In genomic region chr9:97632992-97633858, GRCh38 we compare ENCODE assay signal across 1 cellular context.
TF ChIP-seq lines count a peak whose summit lies in the region.

Gene NCBP1, plus strand, starts transcription at chr9:97633821. Its CDS starts 61 bp downstream, at chr9:97633882.
Gene TSTD2, minus strand, starts transcription at chr9:97633368. Its CDS starts 5,806 bp downstream, at chr9:97627562.

TF ChIP-seq in H1, 55 proteins besides CTCF, POLR2A, EP300 and RAD21 (continued from another document):
- no peak for TF ChIP-seq SP1 (IDR thresholded peaks at IDR 0.05; ENCODE audit: low read depth, low read length)
- TF ChIP-seq SP2 (IDR thresholded peaks at IDR 0.05; ENCODE audit: low read length) = peak; percentile 74
- no peak for TF ChIP-seq JUN (IDR thresholded peaks at IDR 0.05; ENCODE audit: low read depth, low read length)
- TF ChIP-seq CHD1 (IDR thresholded peaks at IDR 0.05; ENCODE audit: low read depth, low read length) = no peak
- TF ChIP-seq MAFK (IDR thresholded peaks at IDR 0.05; ENCODE audit: low read depth, low read length) = no peak
- TF ChIP-seq EGR1 (IDR thresholded peaks at IDR 0.05; ENCODE audit: borderline replicate concordance, low read depth, low read length) = peak; percentile 58; the same call in 1 of the 2 replicates
- TF ChIP-seq SIX5 (IDR thresholded peaks at IDR 0.05; ENCODE audit: low read depth, low read length) = no peak
- no peak for TF ChIP-seq HDAC6 (IDR thresholded peaks at IDR 0.05; ENCODE audit: low read depth, low read length)
- TF ChIP-seq CHD2 (IDR thresholded peaks at IDR 0.05; ENCODE audit: low read length) = no peak; the same call in 1 of the 2 replicates
- TF ChIP-seq BACH1 (IDR thresholded peaks at IDR 0.05; ENCODE audit: low read length) = no peak
- no peak for TF ChIP-seq EZH2 (IDR thresholded peaks at IDR 0.05; ENCODE audit: low read depth, low read length, severe bottlenecking)
- no peak for TF ChIP-seq CTBP2 (IDR thresholded peaks at IDR 0.05; ENCODE audit: borderline replicate concordance, insufficient read depth, insufficient read length, low read length)
- 0 out of 2 replicates have a peak, but pooled peaks have one; percentile 10 for TF ChIP-seq YY1 (IDR thresholded peaks at IDR 0.05; ENCODE audit: low read depth, low read length)
- TF ChIP-seq TCF12 (IDR thresholded peaks at IDR 0.05; ENCODE audit: low read depth, low read length) = no peak
- peak; percentile 96 for TF ChIP-seq MAX (IDR thresholded peaks at IDR 0.05)
- TF ChIP-seq SP4 (IDR thresholded peaks at IDR 0.05; ENCODE audit: low read length) = peak; percentile 63; the same call in 1 of the 2 replicates
- TF ChIP-seq CBX5 (IDR thresholded peaks at IDR 0.05; ENCODE audit: low read depth, low read length) = no peak
- no peak for TF ChIP-seq ZNF274 (IDR thresholded peaks at IDR 0.05; ENCODE audit: borderline replicate concordance, extremely low read depth, low read length)
- no peak for TF ChIP-seq GTF2F1 (IDR thresholded peaks at IDR 0.05; ENCODE audit: borderline replicate concordance, low read depth, low read length)
- TF ChIP-seq JUND (IDR thresholded peaks at IDR 0.05; ENCODE audit: low read length) = no peak
- no peak for TF ChIP-seq CEBPB (IDR thresholded peaks at IDR 0.05; ENCODE audit: low read depth, low read length)
- no peak for TF ChIP-seq KDM1A (IDR thresholded peaks at IDR 0.05; ENCODE audit: borderline replicate concordance, low read length)
- TF ChIP-seq CREB1 (IDR thresholded peaks at IDR 0.05) = peak; percentile 92
- TF ChIP-seq CBX8 (IDR thresholded peaks at IDR 0.05; ENCODE audit: borderline replicate concordance, low read depth, low read length) = no peak
- TF ChIP-seq RBBP5 (IDR thresholded peaks at IDR 0.05; ENCODE audit: borderline replicate concordance, low read depth, low read length) = peak; percentile 56; the same call in 1 of the 2 replicates
- no peak for TF ChIP-seq SAP30 (IDR thresholded peaks at IDR 0.05; ENCODE audit: insufficient read depth, insufficient replicate concordance, low read length)
- peak; percentile 82 for TF ChIP-seq TBP (IDR thresholded peaks at IDR 0.05; ENCODE audit: low read depth, low read length)
- peak; percentile 86 for TF ChIP-seq E2F6 (IDR thresholded peaks at IDR 0.05)
- peak; percentile 39 for TF ChIP-seq NANOG (IDR thresholded peaks at IDR 0.05; ENCODE audit: insufficient read depth, low read depth, low read length, poor library complexity, severe bottlenecking)
- no peak for TF ChIP-seq SIRT6 (IDR thresholded peaks at IDR 0.05; ENCODE audit: low read length)
- peak; percentile 87 for TF ChIP-seq ATF2 (IDR thresholded peaks at IDR 0.05; ENCODE audit: low read length)
- TF ChIP-seq RXRA (IDR thresholded peaks at IDR 0.05; ENCODE audit: insufficient read depth, low read depth, low read length) = no peak
- peak; percentile 84 for TF ChIP-seq PHF8 (conservative IDR thresholded peaks at IDR 0.05; ENCODE audit: low read depth, low read length)
- peak; percentile 60; the same call in 1 of the 2 replicates for TF ChIP-seq TEAD4 (IDR thresholded peaks at IDR 0.05; ENCODE audit: low read depth, low read length)
- TF ChIP-seq CHD7 (IDR thresholded peaks at IDR 0.05; ENCODE audit: insufficient replicate concordance, low read length) = no peak
- no peak for TF ChIP-seq ASH2L (IDR thresholded peaks at IDR 0.05; ENCODE audit: low read length)
- no peak for TF ChIP-seq BCL11A (IDR thresholded peaks at IDR 0.05; ENCODE audit: low read depth in 2 of 2, low read length in 2 of 2)
- 0 out of 2 replicates have a peak, but pooled peaks have one; percentile 8 for TF ChIP-seq RFX5 (IDR thresholded peaks at IDR 0.05; ENCODE audit: borderline replicate concordance, low read depth, low read length)
- no peak for TF ChIP-seq RNF2 (IDR thresholded peaks at IDR 0.05; ENCODE audit: borderline replicate concordance, low read depth, low read length, missing control alignments, poor library complexity, severe bottlenecking)
- TF ChIP-seq BRCA1 (IDR thresholded peaks at IDR 0.05; ENCODE audit: low read depth, low read length) = peak; percentile 37; the same call in 1 of the 2 replicates
- TF ChIP-seq TAF7 (optimal IDR thresholded peaks at IDR 0.05; ENCODE audit: borderline replicate concordance, low read depth, low read length) = peak; percentile 28
- peak; percentile 17 to 86; a peak in 2 of 4 replicates for TF ChIP-seq SIN3A (conservative IDR thresholded peaks at IDR 0.05 in 1 of 2, IDR thresholded peaks at IDR 0.05 in 1 of 2; ENCODE audit: low read depth in 1 of 2, low read length in 2 of 2)
- TF ChIP-seq NRF1 (IDR thresholded peaks at IDR 0.05; ENCODE audit: low read depth, low read length) = peak; percentile 38
- TF ChIP-seq POU5F1 (IDR thresholded peaks at IDR 0.05; ENCODE audit: low read depth, low read length) = no peak
- TF ChIP-seq HDAC2 (IDR thresholded peaks at IDR 0.05; ENCODE audit: borderline replicate concordance in 1 of 2, low read depth in 2 of 2, low read length in 2 of 2) = no peak
- TF ChIP-seq TAF1 (IDR thresholded peaks at IDR 0.05; ENCODE audit: low read depth, low read length) = peak; percentile 88
- TF ChIP-seq ATF3 (IDR thresholded peaks at IDR 0.05; ENCODE audit: insufficient read depth, low read depth, low read length) = no peak
- no peak for TF ChIP-seq SUZ12 (IDR thresholded peaks at IDR 0.05; ENCODE audit: low read length)
- TF ChIP-seq POLR2AphosphoS5 (IDR thresholded peaks at IDR 0.05; ENCODE audit: low read depth, low read length) = peak; percentile 90
- peak; percentile 68 for TF ChIP-seq USF2 (IDR thresholded peaks at IDR 0.05; ENCODE audit: low read length)
- no peak for TF ChIP-seq FOSL1 (IDR thresholded peaks at IDR 0.05; ENCODE audit: insufficient read depth, low read depth, low read length)
